In the genomic region with DNA sequence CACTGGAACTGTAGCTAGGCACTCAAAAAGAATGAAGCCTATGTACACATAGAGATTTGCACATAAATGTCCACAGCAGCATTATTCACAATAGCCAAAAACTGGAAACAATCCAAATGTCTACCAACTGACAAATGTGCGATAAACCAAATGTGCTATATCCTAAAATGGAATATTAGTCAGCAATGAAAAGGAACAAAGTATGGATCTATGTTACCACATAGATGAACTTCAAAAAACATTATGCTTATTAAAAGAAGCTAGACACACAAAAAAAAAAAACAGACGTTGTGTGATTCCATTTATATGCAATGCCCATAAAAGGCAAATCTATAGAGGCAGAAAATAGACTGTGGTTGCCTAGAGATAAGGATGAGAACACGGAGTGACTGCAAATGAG, we compare ENCODE assay signal across 2 cellular contexts.
TF ChIP-seq lines count a peak whose summit lies in the region.

No MANE protein-coding gene starts in this region.

TF ChIP-seq in HEK293, 187 proteins besides CTCF, POLR2A, EP300 and RAD21:
- TF ChIP-seq, protein P1, sequence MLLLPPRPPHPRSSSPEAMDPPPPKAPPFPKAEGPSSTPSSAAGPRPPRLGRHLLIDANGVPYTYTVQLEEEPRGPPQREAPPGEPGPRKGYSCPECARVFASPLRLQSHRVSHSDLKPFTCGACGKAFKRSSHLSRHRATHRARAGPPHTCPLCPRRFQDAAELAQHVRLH (tag by site-specific recombination; IDR thresholded peaks at IDR 0.05): peak; percentile 80; the same call in 1 of the 2 replicates
- TF ChIP-seq ZNF146 (tag by site-specific recombination; IDR thresholded peaks at IDR 0.05): peak; percentile 98
- TF ChIP-seq, protein P2, sequence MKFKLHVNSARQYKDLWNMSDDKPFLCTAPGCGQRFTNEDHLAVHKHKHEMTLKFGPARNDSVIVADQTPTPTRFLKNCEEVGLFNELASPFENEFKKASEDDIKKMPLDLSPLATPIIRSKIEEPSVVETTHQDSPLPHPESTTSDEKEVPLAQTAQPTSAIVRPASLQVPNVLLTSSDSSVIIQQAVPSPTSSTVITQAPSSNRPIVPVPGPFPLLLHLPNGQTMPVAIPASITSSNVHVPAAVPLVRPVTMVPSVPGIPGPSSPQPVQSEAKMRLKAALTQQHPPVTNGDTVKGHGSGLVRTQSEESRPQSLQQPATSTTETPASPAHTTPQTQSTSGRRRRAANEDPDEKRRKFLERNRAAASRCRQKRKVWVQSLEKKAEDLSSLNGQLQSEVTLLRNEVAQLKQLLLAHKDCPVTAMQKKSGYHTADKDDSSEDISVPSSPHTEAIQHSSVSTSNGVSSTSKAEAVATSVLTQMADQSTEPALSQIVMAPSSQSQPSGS (tag by site-specific recombination; IDR thresholded peaks at IDR 0.05; ENCODE audit: low read depth): no peak

TF ChIP-seq in K562, 482 proteins besides CTCF, POLR2A, EP300 and RAD21:
- peak; percentile 62 for TF ChIP-seq ZNF146 (CRISPR knock-in tag; IDR thresholded peaks at IDR 0.05; ENCODE audit: unreplicated experiment)
- TF ChIP-seq, protein P3, sequence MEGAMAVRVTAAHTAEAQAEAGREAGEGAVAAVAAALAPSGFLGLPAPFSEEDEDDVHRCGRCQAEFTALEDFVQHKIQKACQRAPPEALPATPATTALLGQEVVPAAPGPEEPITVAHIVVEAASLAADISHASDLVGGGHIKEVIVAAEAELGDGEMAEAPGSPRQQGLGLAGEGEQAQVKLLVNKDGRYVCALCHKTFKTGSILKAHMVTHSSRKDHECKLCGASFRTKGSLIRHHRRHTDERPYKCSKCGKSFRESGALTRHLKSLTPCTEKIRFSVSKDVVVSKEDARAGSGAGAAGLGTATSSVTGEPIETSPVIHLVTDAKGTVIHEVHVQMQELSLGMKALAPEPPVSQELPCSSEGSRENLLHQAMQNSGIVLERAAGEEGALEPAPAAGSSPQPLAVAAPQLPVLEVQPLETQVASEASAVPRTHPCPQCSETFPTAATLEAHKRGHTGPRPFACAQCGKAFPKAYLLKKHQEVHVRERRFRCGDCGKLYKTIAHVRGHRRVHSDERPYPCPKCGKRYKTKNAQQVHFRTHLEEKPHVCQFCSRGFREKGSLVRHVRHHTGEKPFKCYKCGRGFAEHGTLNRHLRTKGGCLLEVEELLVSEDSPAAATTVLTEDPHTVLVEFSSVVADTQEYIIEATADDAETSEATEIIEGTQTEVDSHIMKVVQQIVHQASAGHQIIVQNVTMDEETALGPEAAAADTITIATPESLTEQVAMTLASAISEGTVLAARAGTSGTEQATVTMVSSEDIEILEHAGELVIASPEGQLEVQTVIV (CRISPR knock-in tag; IDR thresholded peaks at IDR 0.05; ENCODE audit: borderline replicate concordance): no peak
